19 cellular contexts compared by ENCODE assay signal in the genomic region with DNA sequence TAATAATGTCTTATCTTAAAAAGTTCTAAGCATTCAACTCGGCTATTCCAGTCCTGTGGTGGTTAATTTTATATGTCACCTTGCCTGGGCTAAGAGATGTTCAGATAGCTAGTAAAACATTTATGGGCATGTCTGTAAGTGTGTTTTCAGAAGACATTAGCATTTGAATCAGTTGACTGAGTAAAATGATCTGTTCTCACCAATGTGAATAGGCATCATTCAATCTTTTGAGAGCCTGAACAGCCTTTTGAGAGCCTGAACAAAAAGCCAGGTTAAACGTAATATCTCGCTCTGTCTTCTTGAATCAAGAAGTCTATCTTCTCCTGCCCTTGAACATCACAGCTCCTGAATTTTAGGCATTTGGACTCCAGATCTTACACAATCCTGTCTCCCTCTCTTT.
"Had no signal": no experiment of that assay in that cellular context is flagged by ENCODE, and none has a peak within 500 bp of the region (broad histone marks: within the 10 kb centered on the region; RNA-seq: fewer than 3 reads in every experiment).

No MANE protein-coding gene starts in this region.

- H3K79me2 ChIP-seq: parathyroid adenoma had no signal

- H3K36me3 ChIP-seq: brain microvascular endothelial cell, vagina had no signal

- H3K4me1 ChIP-seq: foreskin keratinocyte, parathyroid adenoma, testis, vagina had no signal

- H3K9ac ChIP-seq: parathyroid adenoma had no signal

- H3K27me3 ChIP-seq: brain microvascular endothelial cell, foreskin keratinocyte, testis, vagina had no signal

- DNase-seq: activated gamma-delta T cell treated with Interleukin-2 at 50 U/mL for 16 hours; activated T-cell treated with anti-CD3 and anti-CD28 coated beads, Interleukin-2, amount 50 U/mL, for 1 hour; aorta; brain microvascular endothelial cell; central memory CD4-positive, alpha-beta T cell; dermis blood vessel endothelial cell; effector CD8-positive, alpha-beta T cell; foreskin keratinocyte; left colon; nucleus accumbens; small intestine; testis; trophoblast cell had no signal

- ATAC-seq: foreskin keratinocyte; left colon; sciatic nerve; stimulated activated memory B cell treated with anti-CD40 and anti-IgM and Interleukin-4, amounts not matched to agents 10 μg/mL and 1 μg/mL and 100 μg/mL, for 72 hours; WTC11 had no signal

- H3K9me3 ChIP-seq: testis, vagina had no signal

- H3K4me3 ChIP-seq: testis, vagina had no signal

- H2AFZ ChIP-seq: parathyroid adenoma had no signal

- H3K27ac ChIP-seq: brain microvascular endothelial cell, foreskin keratinocyte, parathyroid adenoma, testis, vagina had no signal

- FAIRE-seq: keratinocyte, small intestine had no signal
